22 cellular contexts compared by ENCODE assay signal in the genomic region with DNA sequence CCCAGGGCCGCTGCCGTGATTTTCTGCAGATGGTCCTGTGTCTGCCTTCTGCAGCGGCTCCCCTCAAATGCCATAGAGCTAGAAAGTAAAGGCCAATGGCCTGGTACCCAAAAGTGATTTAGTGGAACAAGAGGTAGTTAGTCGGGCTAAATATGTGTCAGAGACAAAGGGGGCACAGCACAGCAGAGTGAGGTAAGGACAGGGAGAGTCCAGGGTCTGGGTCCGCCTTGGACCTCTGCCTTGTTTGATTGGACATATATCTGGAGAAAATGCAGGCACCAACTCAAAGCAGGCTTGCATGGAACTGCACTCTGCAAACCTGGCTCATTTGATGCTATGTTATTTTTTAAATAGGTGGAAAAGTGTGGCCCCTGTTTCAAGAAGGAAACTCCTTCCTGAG.
DNase-seq lines count a peak whose midpoint lies in the region; ATAC-seq and TF ChIP-seq lines count a peak whose summit lies in the region.
"Had no signal": no experiment of that assay in that cellular context is flagged by ENCODE, and none has a peak within 500 bp of the region (broad histone marks: within the 10 kb centered on the region; RNA-seq: fewer than 3 reads in every experiment).

No MANE protein-coding gene starts in this region.

- H3K4me1 Mint-ChIP-seq in activated T-cell treated with anti-CD3 and anti-CD28 coated beads, Interleukin-2, amount 50 U/mL, for 24 hours (ENCODE audit: low read depth), result peaks cover 5% of the 10 kb centered on the region
- no peaks in the 10 kb centered on the region for H3K4me1 Mint-ChIP-seq in activated T-cell treated with anti-CD3 and anti-CD28 coated beads, Interleukin-2, amount 50 U/mL, for 72 hours (ENCODE audit: low read depth)
- H3K4me1 Mint-ChIP-seq in endodermal cell, result no peaks in the 10 kb centered on the region
- H3K4me1 Mint-ChIP-seq in CD14-positive monocyte, result no peaks in the 10 kb centered on the region
- H3K4me1 Mint-ChIP-seq: GM23338 had no signal

- no peak overlapping the region for H3K9ac ChIP-seq in endodermal cell (ENCODE audit: extremely low read depth, low read length, poor library complexity, severe bottlenecking)
- H3K9ac ChIP-seq: BLaER1 had no signal

- no peak overlapping the region for H3K27ac ChIP-seq in endodermal cell (ENCODE audit: low read depth, low read length)
- no peak overlapping the region for H3K27ac ChIP-seq in stomach
- H3K27ac ChIP-seq: BLaER1 had no signal

- peaks cover 9% of the 10 kb centered on the region for H3K27me3 Mint-ChIP-seq in activated T-cell treated with anti-CD3 and anti-CD28 coated beads, Interleukin-2, amount 50 U/mL, for 24 hours
- no peaks in the 10 kb centered on the region for H3K27me3 Mint-ChIP-seq in activated T-cell treated with anti-CD3 and anti-CD28 coated beads, Interleukin-2, amount 50 U/mL, for 72 hours (ENCODE audit: low read depth)
- H3K27me3 Mint-ChIP-seq in endodermal cell (ENCODE audit: insufficient read depth) (peaks cover 2% of the 10 kb centered on the region), CD14-positive monocyte (ENCODE audit: low read depth in 3 of 3) (peaks cover 2 to 4% (median 3%) of the 10 kb centered on the region in 3 donors)

- peaks cover 22% of the 10 kb centered on the region for H3K9me3 ChIP-seq in endodermal cell (ENCODE audit: control insufficient read depth, low read length)
- H3K9me3 ChIP-seq in stomach, result peaks cover 0 to 10% (median 2%) of the 10 kb centered on the region in 4 donors
- H3K9me3 ChIP-seq: HAP-1 had no signal

- no peak for TF ChIP-seq POLR2A in stomach (IDR thresholded peaks at IDR 0.05)

- no peak overlapping the region for H3K4me3 ChIP-seq in endodermal cell (ENCODE audit: low read length)
- H3K4me3 ChIP-seq in stomach, result no peak overlapping the region
- H3K4me3 ChIP-seq: BLaER1, GM23338, HAP-1 had no signal

- H3K4me1 ChIP-seq in endodermal cell (ENCODE audit: control insufficient read depth, insufficient read depth, low read length) (no peaks in the 10 kb centered on the region), stomach (no peaks in the 10 kb centered on the region)
- H3K4me1 ChIP-seq: BLaER1, HAP-1 had no signal

- peaks cover 3% of the 10 kb centered on the region for H3K9me3 Mint-ChIP-seq in activated T-cell treated with anti-CD3 and anti-CD28 coated beads, Interleukin-2, amount 50 U/mL, for 24 hours
- H3K9me3 Mint-ChIP-seq in activated T-cell treated with anti-CD3 and anti-CD28 coated beads, Interleukin-2, amount 50 U/mL, for 72 hours, result peaks cover 0 to 4% of the 10 kb centered on the region in 2 donors
- peaks cover 19% of the 10 kb centered on the region for H3K9me3 Mint-ChIP-seq in endodermal cell
- peaks cover 3 to 21% (median 13%) of the 10 kb centered on the region in 7 donors for H3K9me3 Mint-ChIP-seq in CD14-positive monocyte
- H3K9me3 Mint-ChIP-seq: CD4-positive, alpha-beta T cell had no signal

- intact Hi-C loops in stomach (cut with DNase I; ENCODE audit: low total_unique reads), result no loop called here
- intact Hi-C loops in CD14-positive monocyte (cut with micrococcal nuclease), result no loop called here

- no peak overlapping the region for H3K4me3 Mint-ChIP-seq in activated T-cell treated with anti-CD3 and anti-CD28 coated beads, Interleukin-2, amount 50 U/mL, for 24 hours
- H3K4me3 Mint-ChIP-seq in activated T-cell treated with anti-CD3 and anti-CD28 coated beads, Interleukin-2, amount 50 U/mL, for 72 hours, result no peak overlapping the region
- H3K4me3 Mint-ChIP-seq in endodermal cell (no peak overlapping the region), CD14-positive monocyte (no peak overlapping the region)
- H3K4me3 Mint-ChIP-seq: CD4-positive, alpha-beta T cell; GM23338 had no signal

- no peak for ATAC-seq in activated T-cell treated with anti-CD3 and anti-CD28 coated beads, Interleukin-2, amount 50 U/mL, for 72 hours (replicated peaks in 1 of 2)
- ATAC-seq in GM18909 (IDR thresholded peaks at IDR 0.05; ENCODE audit: poor library complexity, unreplicated experiment), result no peak
- ATAC-seq: GM23338 had no signal

- TF ChIP-seq EP300 in stomach (IDR thresholded peaks at IDR 0.05), result no peak

- TF ChIP-seq CTCF in endodermal cell (conservative IDR thresholded peaks at IDR 0.05) (no peak), stomach (IDR thresholded peaks at IDR 0.05) (no peak), CD14-positive monocyte (IDR thresholded peaks at IDR 0.05) (no peak)

- whole genome bisulfite sequencing in endodermal cell (ENCODE audit: insufficient coverage in 1 of 2, insufficient read length in 1 of 2), 2 experiments, result 93 to 95% methylated on average over 4 to 5 of the region's 5 CpGs
- 83 to 93% (median 85%) methylated on average over 5 of the region's 5 CpGs for WGBS in stomach, 5 donors

- H3K36me3 Mint-ChIP-seq in activated T-cell treated with anti-CD3 and anti-CD28 coated beads, Interleukin-2, amount 50 U/mL, for 24 hours (ENCODE audit: low read depth), result no peaks in the 10 kb centered on the region
- no peaks in the 10 kb centered on the region for H3K36me3 Mint-ChIP-seq in activated T-cell treated with anti-CD3 and anti-CD28 coated beads, Interleukin-2, amount 50 U/mL, for 72 hours (ENCODE audit: insufficient read depth in 2 of 2)
- H3K36me3 Mint-ChIP-seq in endodermal cell (ENCODE audit: low read depth) (no peaks in the 10 kb centered on the region), CD14-positive monocyte (no peaks in the 10 kb centered on the region)

- DNase-seq in activated T-cell treated with anti-CD3 and anti-CD28 coated beads, Interleukin-2, amount 50 U/mL, for 24 hours, result peak; percentile 3
- DNase-seq in activated T-cell treated with anti-CD3 and anti-CD28 coated beads, Interleukin-2, amount 50 U/mL, for 72 hours, result no peak
- peak; percentile 20 for DNase-seq in endodermal cell
- peak; percentile 74 for DNase-seq in mesenteric fat pad (ENCODE audit: low spot score)
- DNase-seq in stomach, result peak; percentile 11
- DNase-seq in CD14-positive monocyte (ENCODE audit: low spot score), result no peak
- DNase-seq: CD4-positive, alpha-beta T cell; DMS53; IMR-90; KG1; NCI-H1048; NCI-H1417; NCI-H1694 treated with DMSO at 0.1 percent for 48 hours; NCI-H2081; NCI-H2227 treated with DMSO at 0.1 percent for 48 hours; NCI-H526 treated with DMSO at 0.1 percent for 48 hours; RPMI8226; SHP77 had no signal

- H3K36me3 ChIP-seq in endodermal cell (ENCODE audit: control insufficient read depth, insufficient read depth, low read length) (no peaks in the 10 kb centered on the region), stomach (no peaks in the 10 kb centered on the region)
- H3K36me3 ChIP-seq: BLaER1, HAP-1 had no signal

- H3K27me3 ChIP-seq in endodermal cell (ENCODE audit: control insufficient read depth, insufficient read depth, low read length, poor library complexity, severe bottlenecking) (no peaks in the 10 kb centered on the region), stomach (peaks cover 0 to 12% (median 0%) of the 10 kb centered on the region in 3 donors)
- H3K27me3 ChIP-seq: BLaER1 had no signal

- H3K27ac Mint-ChIP-seq in activated T-cell treated with anti-CD3 and anti-CD28 coated beads, Interleukin-2, amount 50 U/mL, for 24 hours, result no peak overlapping the region
- no peak overlapping the region for H3K27ac Mint-ChIP-seq in activated T-cell treated with anti-CD3 and anti-CD28 coated beads, Interleukin-2, amount 50 U/mL, for 72 hours
- H3K27ac Mint-ChIP-seq in endodermal cell, result no peak overlapping the region
- no peak overlapping the region for H3K27ac Mint-ChIP-seq in CD14-positive monocyte
- H3K27ac Mint-ChIP-seq: CD4-positive, alpha-beta T cell; GM23338 had no signal

Comparison
In these comparisons a context has a peak if more than half of its experiments do, and no peak if none do; other contexts are left out.
1. DNase-seq: peak in activated T-cell treated with anti-CD3 and anti-CD28 coated beads, Interleukin-2, amount 50 U/mL, for 24 hours (single experiment), endodermal cell (single experiment), mesenteric fat pad (single experiment) and stomach (single experiment); none in activated T-cell treated with anti-CD3 and anti-CD28 coated beads, Interleukin-2, amount 50 U/mL, for 72 hours (0 of 2) and CD14-positive monocyte (single experiment).